ENCODE assay signal across 17 cellular contexts in genomic region chr5:36888303-36888702, GRCh38. TPM values are rescaled to one million over a fixed set of nuclear protein-coding genes. Genes with fewer than 3 reads are reported as not detected.
DNase-seq lines count a peak whose midpoint lies in the region; ATAC-seq and TF ChIP-seq lines count a peak whose summit lies in the region.
"Had no signal": no experiment of that assay in that cellular context is flagged by ENCODE, and none has a peak within 500 bp of the region (broad histone marks: within the 10 kb centered on the region; RNA-seq: fewer than 3 reads in every experiment).

No MANE protein-coding gene starts in this region.

- H3K4me3 ChIP-seq in mammary epithelial cell (replicated peaks in 1 of 3; ENCODE audit: insufficient read depth in 1 of 3, low read depth in 2 of 3, low read length in 3 of 3) (no peak overlapping the region), Loucy (ENCODE audit: low read length, poor library complexity, severe bottlenecking) (no peak overlapping the region), uterus (no peak overlapping the region)

- intact Hi-C loops in MCF 10A (cut with micrococcal nuclease) (no loop called here), mammary epithelial cell (cut with micrococcal nuclease) (no loop called here), uterus (cut with DNase I; ENCODE audit: low total_unique reads) (no loop called here)

- no peak for TF ChIP-seq POLR2A in uterus (IDR thresholded peaks at IDR 0.05)

- no peaks in the 10 kb centered on the region for H3F3A ChIP-seq in Loucy (ENCODE audit: low read depth)

- ATAC-seq in foreskin keratinocyte, result no peak
- no peak for ATAC-seq in stimulated activated naive CD8-positive, alpha-beta T cell treated with anti-CD3 and anti-CD28 coated beads, Interleukin-15, amount 100 ng/mL, for 72 hours
- no peak for ATAC-seq in HG03039 (IDR thresholded peaks at IDR 0.05; ENCODE audit: unreplicated experiment)
- ATAC-seq: Panc1, Right ventricle myocardium inferior had no signal

- H3K4me1 ChIP-seq in mammary epithelial cell (ENCODE audit: insufficient read depth, low read length) (peaks cover 9% of the 10 kb centered on the region), Loucy (ENCODE audit: insufficient read depth, low read length, poor library complexity, severe bottlenecking) (peaks cover 41% of the 10 kb centered on the region), foreskin keratinocyte (no peaks in the 10 kb centered on the region), uterus (peaks cover 0 to 5% of the 10 kb centered on the region in 2 donors)

- dilution Hi-C loops in mammary epithelial cell (cut with HindIII; ENCODE audit: low sequenced_read_pairs), result no loop called here

- CTCF ChIA-PET in MCF 10A (lab: Yijun Ruan, JAX) (no interaction called here), mammary epithelial cell (lab: Charles Lee; ENCODE audit: low non-redundant PET) (no interaction called here)

- H3K36me3 ChIP-seq in mammary epithelial cell (ENCODE audit: insufficient read depth, low read length) (no peaks in the 10 kb centered on the region), Loucy (ENCODE audit: insufficient read depth, low read length) (peaks cover 20% of the 10 kb centered on the region; the same call in 1 of the 2 replicates), uterus (no peaks in the 10 kb centered on the region)

- H4K20me1 ChIP-seq in mammary epithelial cell (ENCODE audit: insufficient read depth, low read length), result peaks cover 2% of the 10 kb centered on the region
- peaks cover 91% of the 10 kb centered on the region for H4K20me1 ChIP-seq in Loucy (ENCODE audit: insufficient read depth, low read length, poor library complexity, severe bottlenecking)

- DNase-seq in MCF 10A (ENCODE audit: unreplicated experiment) (no peak), mammary epithelial cell (no peak), foreskin keratinocyte (no peak), uterus (no peak)
- no peak for DNase-seq in stimulated activated naive CD8-positive, alpha-beta T cell treated with anti-CD3 and anti-CD28 coated beads, Interleukin-15, amount 100 ng/mL, for 72 hours
- DNase-seq: H9, IMR-90, Karpas-422, NCI-H1105, NCI-H1694 treated with DMSO at 0.1 percent for 48 hours, NCI-H2107, NCI-H2227 treated with DMSO at 0.1 percent for 48 hours, NCI-H524 had no signal

- peaks cover 95% of the 10 kb centered on the region for H3K79me2 ChIP-seq in mammary epithelial cell (ENCODE audit: insufficient read depth, low read length)
- H3K79me2 ChIP-seq in Loucy (ENCODE audit: insufficient read depth, low read length), result peaks cover 97% of the 10 kb centered on the region

- no peak overlapping the region for H3K4me3 Mint-ChIP-seq in MCF 10A (ENCODE audit: unreplicated experiment)
- peak overlapping the region; percentile 35 to 60 for H3K4me3 Mint-ChIP-seq in stimulated activated naive CD8-positive, alpha-beta T cell treated with anti-CD3 and anti-CD28 coated beads, Interleukin-15, amount 100 ng/mL, for 72 hours
- H3K4me3 Mint-ChIP-seq: H9 had no signal

- in situ Hi-C loops in mammary epithelial cell (cut with MboI; ENCODE audit: low sequenced_read_pairs in 2 of 2), result loop anchor here in 1 of 2 donors (5.0 kb wide), 1 partner anchor 54 kb away; no protein-coding TSS in a partner anchor

- H2AFZ ChIP-seq in mammary epithelial cell (ENCODE audit: low read depth, low read length) (no peak overlapping the region), Loucy (ENCODE audit: low read length) (no peak overlapping the region)

- H3K9me3 Mint-ChIP-seq in MCF 10A (ENCODE audit: unreplicated experiment), result no peaks in the 10 kb centered on the region
- H3K9me3 Mint-ChIP-seq in stimulated activated naive CD8-positive, alpha-beta T cell treated with anti-CD3 and anti-CD28 coated beads, Interleukin-15, amount 100 ng/mL, for 72 hours, result peaks cover 7 to 11% of the 10 kb centered on the region in 2 donors

- BruUV-seq in MCF 10A (replicated peaks; lab: Mats Ljungman, UMichigan) (no TSS peak), mammary epithelial cell (replicated peaks; lab: Mats Ljungman, UMichigan) (no TSS peak)

- H3K9ac ChIP-seq in mammary epithelial cell (ENCODE audit: insufficient read depth, low read length) (no peak overlapping the region), Loucy (ENCODE audit: low read depth, low read length, poor library complexity, severe bottlenecking) (no peak overlapping the region)

- POLR2A ChIA-PET in MCF 10A (lab: Yijun Ruan, JAX), result interaction anchor here (6.1 kb wide), 1 partner anchor 12 kb away, joined by 79 read pairs; the partner anchor contains the start of gene NIPBL

- H3K27me3 ChIP-seq in mammary epithelial cell (ENCODE audit: insufficient read depth, low read length), result no peaks in the 10 kb centered on the region
- no peaks in the 10 kb centered on the region for H3K27me3 ChIP-seq in Loucy (ENCODE audit: insufficient read depth, low read length, poor library complexity, severe bottlenecking)
- H3K27me3 ChIP-seq in foreskin keratinocyte, result no peaks in the 10 kb centered on the region
- H3K27me3 ChIP-seq in uterus, result no peaks in the 10 kb centered on the region

- H3K27ac ChIP-seq in mammary epithelial cell (ENCODE audit: insufficient read depth, low read depth, low read length), result no peak overlapping the region
- peak overlapping the region; percentile 25 for H3K27ac ChIP-seq in foreskin keratinocyte
- no peak overlapping the region for H3K27ac ChIP-seq in uterus

- H3K9me3 ChIP-seq in mammary epithelial cell (replicated peaks; ENCODE audit: insufficient read depth, low read length), result no peaks in the 10 kb centered on the region
- H3K9me3 ChIP-seq in Loucy (ENCODE audit: insufficient read depth, low read depth, low read length), result no peaks in the 10 kb centered on the region
- no peaks in the 10 kb centered on the region for H3K9me3 ChIP-seq in uterus

- H3K36me3 Mint-ChIP-seq in MCF 10A (ENCODE audit: insufficient read depth, unreplicated experiment), result peaks cover 5% of the 10 kb centered on the region

- H3K4me2 ChIP-seq in mammary epithelial cell (ENCODE audit: insufficient read depth, low read depth, low read length) (no peak overlapping the region), Loucy (ENCODE audit: low read depth, low read length, poor library complexity, severe bottlenecking) (peak overlapping the region; percentile 39)

- H3K4me1 Mint-ChIP-seq in MCF 10A (ENCODE audit: insufficient read depth, unreplicated experiment), result peaks cover 19% of the 10 kb centered on the region
- H3K4me1 Mint-ChIP-seq in stimulated activated naive CD8-positive, alpha-beta T cell treated with anti-CD3 and anti-CD28 coated beads, Interleukin-15, amount 100 ng/mL, for 72 hours, result peaks cover 67% of the 10 kb centered on the region

- H3K27me3 Mint-ChIP-seq in MCF 10A (ENCODE audit: insufficient read depth, unreplicated experiment), result no peaks in the 10 kb centered on the region
- H3K27me3 Mint-ChIP-seq in stimulated activated naive CD8-positive, alpha-beta T cell treated with anti-CD3 and anti-CD28 coated beads, Interleukin-15, amount 100 ng/mL, for 72 hours, result no peaks in the 10 kb centered on the region

- no peaks in the 10 kb centered on the region for H3K9me2 ChIP-seq in Loucy (replicated peaks; ENCODE audit: low read depth, low read length)

- peak overlapping the region; percentile 58 for H3K27ac Mint-ChIP-seq in MCF 10A (ENCODE audit: low read depth, unreplicated experiment)
- H3K27ac Mint-ChIP-seq in stimulated activated naive CD8-positive, alpha-beta T cell treated with anti-CD3 and anti-CD28 coated beads, Interleukin-15, amount 100 ng/mL, for 72 hours, result no peak overlapping the region
- H3K27ac Mint-ChIP-seq: H9 had no signal

- no peak for TF ChIP-seq CTCF in MCF 10A (IDR thresholded peaks at IDR 0.05; ENCODE audit: unreplicated experiment)
- no peak for TF ChIP-seq CTCF in mammary epithelial cell (conservative IDR thresholded peaks at IDR 0.05 in 1 of 2, IDR thresholded peaks at IDR 0.05 in 1 of 2; ENCODE audit: extremely low read depth in 1 of 2, insufficient read depth in 1 of 2, low read depth in 1 of 2, low read length in 2 of 2)
- TF ChIP-seq CTCF in Loucy (conservative IDR thresholded peaks at IDR 0.05; ENCODE audit: low read length), result no peak
- TF ChIP-seq CTCF in foreskin keratinocyte (conservative IDR thresholded peaks at IDR 0.05), result no peak
- no peak for TF ChIP-seq CTCF in uterus (IDR thresholded peaks at IDR 0.05)

RNA-seq across cellular contexts. Expression of gene NIPBL, which starts 11.7 kb away (rescaled TPM):
- 46.2 and 51.0 TPM in 2 replicates for total RNA-seq in MCF 10A (2022)
- 10 to 100 TPM; 25.0 to 46.5 TPM for total RNA-seq in mammary epithelial cell
- polyA plus RNA-seq in mammary epithelial cell, result 25.1 TPM
- 36.8 TPM for polyA minus RNA-seq in mammary epithelial cell
- 22.8 and 24.9 TPM in 2 replicates for total RNA-seq in foreskin keratinocyte
- 7.4 and 7.8 TPM in 2 replicates for polyA plus RNA-seq in foreskin keratinocyte
- total RNA-seq in uterus, result 100 to 1,000 TPM in 1 of 4 donors, 10 to 100 TPM in 3; 49.7 to 108 (median 72.4) TPM
